ENCODE assay signal across 1 cellular context in genomic region chr3:153161138-153161713, GRCh38.
TF ChIP-seq lines count a peak whose summit lies in the region.

No MANE protein-coding gene starts in this region.

TF ChIP-seq in K562, 482 proteins besides CTCF, POLR2A, EP300 and RAD21 (continued from another document and continues in another):
- TF ChIP-seq SFPQ (IDR thresholded peaks at IDR 0.05; ENCODE audit: low read depth, low read length) (no peak), UBTF (IDR thresholded peaks at IDR 0.05; ENCODE audit: borderline replicate concordance in 1 of 2, low read depth in 2 of 2, low read length in 2 of 2) (0 out of 4 replicates have a peak, but pooled peaks have one; percentile 17 to 52), ZNF280A (IDR thresholded peaks at IDR 0.05; ENCODE audit: low read depth, partially characterized antibody) (no peak), TFAP4 (CRISPR knock-in tag; IDR thresholded peaks at IDR 0.05; ENCODE audit: borderline replicate concordance) (peak; percentile 98), FOXA1 (IDR thresholded peaks at IDR 0.05; ENCODE audit: borderline replicate concordance) (no peak), CAMTA2 (CRISPR knock-in tag; conservative IDR thresholded peaks at IDR 0.05) (no peak), ZFPM2 (CRISPR knock-in tag; IDR thresholded peaks at IDR 0.05) (no peak), KAT7 (CRISPR knock-in tag; IDR thresholded peaks at IDR 0.05; ENCODE audit: borderline replicate concordance) (0 out of 2 replicates have a peak, but pooled peaks have one; percentile 65), MLX (CRISPR knock-in tag; conservative IDR thresholded peaks at IDR 0.05) (no peak), DACH1 (IDR thresholded peaks at IDR 0.05; ENCODE audit: partially characterized antibody) (peak; percentile 94), ZNF830 (CRISPR knock-in tag; IDR thresholded peaks at IDR 0.05) (no peak), MTA1 (IDR thresholded peaks at IDR 0.05; ENCODE audit: borderline replicate concordance) (no peak), DIDO1 (tag; IDR thresholded peaks at IDR 0.05; ENCODE audit: low read depth) (no peak), SOX6 (IDR thresholded peaks at IDR 0.05) (no peak), NELFE (IDR thresholded peaks at IDR 0.05; ENCODE audit: insufficient read depth, insufficient read length) (no peak), NR1H2 (CRISPR knock-in tag; IDR thresholded peaks at IDR 0.05) (no peak), NFATC3 (IDR thresholded peaks at IDR 0.05) (no peak), MAX (CRISPR knock-in tag; IDR thresholded peaks at IDR 0.05) (no peak), ETV6 (IDR thresholded peaks at IDR 0.05; ENCODE audit: borderline replicate concordance in 1 of 2, low read depth in 2 of 2, low read length in 1 of 2) (no peak), ETV6 (CRISPR knock-in tag; IDR thresholded peaks at IDR 0.05; ENCODE audit: borderline replicate concordance) (no peak), HNRNPL (IDR thresholded peaks at IDR 0.05; ENCODE audit: low read depth, low read length) (no peak), ZNF589 (CRISPR knock-in tag; IDR thresholded peaks at IDR 0.05; ENCODE audit: low read depth) (no peak), U2AF1 (optimal IDR thresholded peaks at IDR 0.05; ENCODE audit: low read depth, low read length) (no peak), HSF4 (CRISPR knock-in tag; IDR thresholded peaks at IDR 0.05; ENCODE audit: borderline replicate concordance) (no peak), RFX5 (IDR thresholded peaks at IDR 0.05; ENCODE audit: low read depth, low read length) (no peak), THRB (CRISPR knock-in tag; conservative IDR thresholded peaks at IDR 0.05) (no peak), TSHZ1 (CRISPR knock-in tag; IDR thresholded peaks at IDR 0.05) (no peak), POLR2G (IDR thresholded peaks at IDR 0.05; ENCODE audit: low read depth, low read length) (no peak), ESRRB (CRISPR knock-in tag; IDR thresholded peaks at IDR 0.05; ENCODE audit: borderline replicate concordance) (no peak), SNAPC5 (CRISPR knock-in tag; IDR thresholded peaks at IDR 0.05) (no peak), SRF (CRISPR knock-in tag; IDR thresholded peaks at IDR 0.05) (no peak), TCF7 (IDR thresholded peaks at IDR 0.05; ENCODE audit: borderline replicate concordance) (no peak), TEAD2 (tag; IDR thresholded peaks at IDR 0.05) (no peak), JUND (IDR thresholded peaks at IDR 0.05; ENCODE audit: borderline replicate concordance, low read depth, low read length) (peak; percentile 20; the same call in 1 of the 2 replicates), JUND (tag; IDR thresholded peaks at IDR 0.05; ENCODE audit: borderline replicate concordance, low read depth, low read length) (no peak; the same call in 2 of the 3 replicates), ETV5 (CRISPR knock-in tag; IDR thresholded peaks at IDR 0.05; ENCODE audit: low read depth) (peak; percentile 16; the same call in 1 of the 2 replicates), FOXJ3 (CRISPR knock-in tag; IDR thresholded peaks at IDR 0.05) (no peak), ZNF217 (CRISPR knock-in tag; IDR thresholded peaks at IDR 0.05) (no peak), ZNF655 (CRISPR knock-in tag; IDR thresholded peaks at IDR 0.05) (no peak), SIRT6 (IDR thresholded peaks at IDR 0.05; ENCODE audit: low read depth, low read length) (no peak), ZNF696 (CRISPR knock-in tag; conservative IDR thresholded peaks at IDR 0.05) (no peak), PTTG1 (tag; IDR thresholded peaks at IDR 0.05; ENCODE audit: low read depth) (no peak), ZBTB49 (CRISPR knock-in tag; IDR thresholded peaks at IDR 0.05; ENCODE audit: borderline replicate concordance) (no peak), HMGN3 (IDR thresholded peaks at IDR 0.05; ENCODE audit: borderline replicate concordance, extremely low read depth, insufficient read length, low read depth, low read length) (no peak), ZNF311 (CRISPR knock-in tag; IDR thresholded peaks at IDR 0.05) (no peak), ZNF165 (CRISPR knock-in tag; IDR thresholded peaks at IDR 0.05; ENCODE audit: borderline replicate concordance) (no peak), ZC3H4 (CRISPR knock-in tag; IDR thresholded peaks at IDR 0.05; ENCODE audit: borderline replicate concordance) (no peak)
